Comparison of ENCODE assay signal across 1 cellular context in genomic region chr3:59877679-59878427, GRCh38.
TF ChIP-seq lines count a peak whose summit lies in the region.

No MANE protein-coding gene starts in this region.

TF ChIP-seq in SK-N-SH treated with all-trans-retinoic acid at 6 μM for 48 hours, 23 proteins besides CTCF, POLR2A, EP300 and RAD21 (continued from another document):
- no peak for TF ChIP-seq PATZ1 (CRISPR knock-in tag; IDR thresholded peaks at IDR 0.05; ENCODE audit: borderline replicate concordance)
TF ChIP-seq in SK-N-SH treated with all-trans-retinoic acid at 6 μM for 48 hours: peak in this region for 1.
